8 cellular contexts compared by ENCODE assay signal in the genomic region with DNA sequence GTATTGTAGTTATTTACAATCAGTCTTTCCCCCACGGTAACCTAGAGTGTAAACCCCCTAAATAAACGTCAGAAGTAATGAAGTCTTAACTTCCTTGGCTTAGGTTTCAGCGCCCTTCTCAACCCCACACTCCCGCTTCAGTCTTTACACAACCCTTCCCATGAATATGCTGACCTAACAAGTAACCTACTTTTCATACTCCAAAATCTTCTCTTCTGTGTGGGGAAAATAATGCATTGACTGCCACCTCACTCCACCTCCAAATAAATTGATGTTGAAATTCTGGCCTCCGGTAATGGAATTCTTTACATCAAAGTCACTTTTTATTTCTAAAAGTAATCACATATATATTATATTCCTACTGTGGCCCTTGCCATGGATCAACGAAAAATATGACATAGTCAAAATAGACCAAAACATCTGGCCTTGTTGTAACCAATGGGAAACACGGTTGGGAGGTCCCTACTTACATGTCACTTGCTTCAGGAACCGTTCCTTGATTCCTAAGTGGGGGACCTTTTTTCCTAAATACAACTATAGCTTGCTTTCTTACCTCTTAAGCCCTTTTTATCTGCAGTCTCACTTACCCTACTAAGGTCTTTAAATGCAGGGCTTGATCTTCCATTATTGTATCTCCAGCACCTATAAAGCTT. TPM values are rescaled to one million over a fixed set of nuclear protein-coding genes. Genes with fewer than 3 reads are reported as not detected.
DNase-seq lines count a peak whose midpoint lies in the region; ATAC-seq and TF ChIP-seq lines count a peak whose summit lies in the region.

No MANE protein-coding gene starts in this region.

- H3K9me3 ChIP-seq in Peyer's patch = no peaks in the 10 kb centered on the region

- peaks cover 0 to 23% (median 0%) of the 10 kb centered on the region in 4 donors for H3K4me1 ChIP-seq in Peyer's patch

- ATAC-seq in GM21381 (IDR thresholded peaks at IDR 0.05; ENCODE audit: unreplicated experiment) = no peak

- TF ChIP-seq POLR2A in Peyer's patch (IDR thresholded peaks at IDR 0.05) = no peak

- H3K27me3 ChIP-seq in Peyer's patch = no peaks in the 10 kb centered on the region

- peak overlapping the region; percentile 67 to 98 (median 82) for H3K4me3 ChIP-seq in Peyer's patch
- peak overlapping the region; percentile 77 for H3K4me3 ChIP-seq in retinal pigment epithelial cell (ENCODE audit: low read length)

- no peaks in the 10 kb centered on the region for H3K36me3 ChIP-seq in Peyer's patch

- DNase-seq in NCI-H2227 (lab: John Stamatoyannopoulos, UW; ENCODE audit: unreplicated experiment) = peak; percentile 16
- DNase-seq in NCI-H2227 treated with DMSO at 0.1 percent for 48 hours (lab: John Stamatoyannopoulos, UW) = no peak
- no peak for DNase-seq in Peyer's patch
- no peak for DNase-seq in epithelial cell of prostate (ENCODE audit: low read depth, low spot score)
- no peak for DNase-seq in retinal pigment epithelial cell (ENCODE audit: low read depth)
- no peak for DNase-seq in Ammon's horn (ENCODE audit: low spot score)
- DNase-seq in NCI-H774 (lab: John Stamatoyannopoulos, UW) = no peak

- no peak for TF ChIP-seq CTCF in Peyer's patch (IDR thresholded peaks at IDR 0.05)
- TF ChIP-seq CTCF in retinal pigment epithelial cell (conservative IDR thresholded peaks at IDR 0.05; ENCODE audit: low read depth, low read length) = no peak

- H3K27ac ChIP-seq in Peyer's patch = peak overlapping the region; percentile 91 to 96 (median 94)
- peak overlapping the region; percentile 95 for H3K27ac ChIP-seq in epithelial cell of prostate

RNA-seq across cellular contexts. Expression of gene GEN1, which starts 1.0 kb away (rescaled TPM):
- 10 to 100 TPM; 16.8 to 40.2 (median 22.2) TPM for total RNA-seq in Peyer's patch

RNA-seq across cellular contexts. Expression of gene SMC6, which starts 1.3 kb away (rescaled TPM):
- total RNA-seq in Peyer's patch = 10 to 100 TPM; 31.0 to 53.6 (median 39.1) TPM
